ENCODE assay signal across 11 cellular contexts in the genomic region with DNA sequence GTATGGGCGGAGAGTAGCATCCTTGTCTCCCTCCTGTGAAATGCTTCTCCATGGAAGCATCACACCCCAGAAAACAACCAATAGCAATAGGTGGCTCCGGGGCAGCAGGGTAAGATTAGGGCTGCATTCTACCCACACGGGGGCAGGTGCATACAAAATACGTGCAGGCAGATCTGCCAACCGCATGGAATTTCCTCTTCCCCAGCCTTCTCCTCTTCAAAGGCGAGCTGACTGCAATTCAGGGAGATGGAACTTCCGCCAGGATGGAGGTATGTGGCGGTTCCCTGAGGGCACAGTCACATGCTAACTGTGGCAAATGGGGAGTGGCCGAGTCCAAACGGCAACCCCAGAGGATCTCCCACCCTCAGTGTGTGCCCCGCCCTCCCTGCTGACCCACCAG.
"Had no signal": no experiment of that assay in that cellular context is flagged by ENCODE, and none has a peak within 500 bp of the region (broad histone marks: within the 10 kb centered on the region; RNA-seq: fewer than 3 reads in every experiment).

No MANE protein-coding gene starts in this region.

- H3K4me3 ChIP-seq: dorsolateral prefrontal cortex, pancreas, tibial nerve had no signal

- H3K27ac Mint-ChIP-seq: activated naive CD8-positive, alpha-beta T cell treated with anti-CD3 and anti-CD28 coated beads for 36 hours; memory B cell had no signal

- DNase-seq: activated CD4-positive, alpha-beta T cell treated with anti-CD3 and anti-CD28 coated beads for 1 hour; activated CD4-positive, alpha-beta T cell treated with anti-CD3 and anti-CD28 coated beads, Interleukin-2, amount 50 U/mL, for 48 hours; activated gamma-delta T cell; activated naive CD8-positive, alpha-beta T cell treated with anti-CD3 and anti-CD28 coated beads for 36 hours; activated T-cell treated with anti-CD3 and anti-CD28 coated beads, Interleukin-2, amount 50 U/mL, for 48 hours; pancreas; small intestine had no signal

- H3K36me3 ChIP-seq: pancreas, tibial nerve had no signal

- H3K27me3 Mint-ChIP-seq: activated naive CD8-positive, alpha-beta T cell treated with anti-CD3 and anti-CD28 coated beads for 36 hours; memory B cell had no signal

- H3K9me3 ChIP-seq: pancreas, tibial nerve had no signal

- H3K4me3 Mint-ChIP-seq: activated naive CD8-positive, alpha-beta T cell treated with anti-CD3 and anti-CD28 coated beads for 36 hours; memory B cell had no signal

- H3K27ac ChIP-seq: pancreas, tibial nerve had no signal

- ATAC-seq: left lobe of liver had no signal

- H3K27me3 ChIP-seq: dorsolateral prefrontal cortex, pancreas, tibial nerve had no signal

- H3K4me1 ChIP-seq: pancreas had no signal

- H3K9me3 Mint-ChIP-seq: memory B cell had no signal
